21 cellular contexts compared by ENCODE assay signal in the genomic region with DNA sequence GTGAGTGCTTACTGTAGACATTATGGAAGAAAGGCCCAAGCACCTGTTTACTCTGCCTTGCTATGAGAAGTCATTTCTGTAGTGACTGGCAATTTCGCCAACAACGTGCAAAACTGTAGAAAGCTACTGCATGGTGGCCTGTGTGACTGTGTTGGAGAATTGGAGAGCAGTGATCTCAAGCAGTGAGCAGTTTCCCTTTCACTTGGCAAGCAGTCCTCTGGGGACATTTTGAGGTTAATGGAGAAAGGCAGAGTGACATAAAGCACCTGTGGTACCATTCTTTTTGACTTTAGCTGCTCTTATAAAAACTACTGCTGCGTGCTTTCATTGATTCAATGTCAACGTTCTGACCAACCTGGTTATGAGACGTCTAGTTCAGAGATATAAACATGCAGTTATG.
DNase-seq lines count a peak whose midpoint lies in the region; ATAC-seq, FAIRE-seq and TF ChIP-seq lines count a peak whose summit lies in the region.
"Had no signal": no experiment of that assay in that cellular context is flagged by ENCODE, and none has a peak within 500 bp of the region (broad histone marks: within the 10 kb centered on the region; RNA-seq: fewer than 3 reads in every experiment).

No MANE protein-coding gene starts in this region.

- no peaks in the 10 kb centered on the region for H3K36me3 ChIP-seq in keratinocyte (ENCODE audit: control insufficient read depth in 2 of 2, extremely low read depth in 1 of 2, insufficient read depth in 2 of 2, low read length in 2 of 2)

- no peak for TF ChIP-seq EP300 in A549 (IDR thresholded peaks at IDR 0.05)

- H3K36me3 Mint-ChIP-seq in stimulated activated memory B cell treated with anti-CD40 and anti-IgM and Interleukin-4, amounts not matched to agents 10 μg/mL and 1 μg/mL and 100 μg/mL, for 72 hours: no peaks in the 10 kb centered on the region
- H3K36me3 Mint-ChIP-seq: CD8-positive, alpha-beta T cell had no signal

- no peaks in the 10 kb centered on the region for H3K9me1 ChIP-seq in keratinocyte (ENCODE audit: control insufficient read depth, extremely low read depth, insufficient read depth, low read length)

- TF ChIP-seq RAD21 in A549 (conservative IDR thresholded peaks at IDR 0.05 in 1 of 2, IDR thresholded peaks at IDR 0.05 in 1 of 2): no peak

- H3K4me2 ChIP-seq in A549: no peak overlapping the region
- no peak overlapping the region for H3K4me2 ChIP-seq in keratinocyte (ENCODE audit: control insufficient read depth, extremely low read depth, insufficient read depth, low read depth, low read length)
- H3K4me2 ChIP-seq: PC-9 had no signal

- H3K27me3 Mint-ChIP-seq in stimulated activated memory B cell treated with anti-CD40 and anti-IgM and Interleukin-4, amounts not matched to agents 10 μg/mL and 1 μg/mL and 100 μg/mL, for 72 hours: no peaks in the 10 kb centered on the region

- H3K9me3 ChIP-seq in A549 (no peaks in the 10 kb centered on the region), keratinocyte (ENCODE audit: control insufficient read depth, low read depth, low read length) (no peaks in the 10 kb centered on the region)

- dilution Hi-C loops in keratinocyte (cut with MboI; ENCODE audit: extremely low pct_ligation_motif_present, low sequenced_read_pairs): no loop called here

- no peak overlapping the region for H3K4me3 Mint-ChIP-seq in stimulated activated memory B cell treated with anti-CD40 and anti-IgM and Interleukin-4, amounts not matched to agents 10 μg/mL and 1 μg/mL and 100 μg/mL, for 72 hours
- H3K4me3 Mint-ChIP-seq: CD8-positive, alpha-beta T cell had no signal

- POLR2A ChIA-PET in A549 (lab: Yijun Ruan, JAX): no interaction called here

- DNase-seq in A549 (ENCODE audit: low read depth in 1 of 2, low spot score in 1 of 2) (no peak), keratinocyte (ENCODE audit: low read depth, low spot score) (no peak), GM12891 (ENCODE audit: insufficient read length, low spot score) (no peak)
- no peak for DNase-seq in stimulated activated CD4-positive, alpha-beta T cell treated with anti-CD3 and anti-CD28 coated beads, Interleukin-12 subunit alpha, Interleukin-12 subunit beta, amount 100 ng/mL, for 4 hours
- DNase-seq: Calu3; CD8-positive, alpha-beta T cell; DMS53; EL; GOT3; NCI-H1694 treated with DMSO at 0.1 percent for 48 hours; NCI-H345; NCI-H524 treated with DMSO at 0.1 percent for 48 hours; PC-9 had no signal

- H3K4me3 ChIP-seq in A549 (no peak overlapping the region), keratinocyte (ENCODE audit: control insufficient read depth in 2 of 3, extremely low read depth in 1 of 3, insufficient read depth in 2 of 3, low read depth in 1 of 3, low read length in 3 of 3) (no peak overlapping the region)
- H3K4me3 ChIP-seq: PC-9 had no signal

- no peaks in the 10 kb centered on the region for H3K27me3 ChIP-seq in keratinocyte (ENCODE audit: control insufficient read depth, extremely low read depth, insufficient read depth, low read length)

- FAIRE-seq in A549 (lab: Jason Lieb, UNC) (peak; percentile 80), keratinocyte (lab: Jason Lieb, UNC) (peak; percentile 29), GM12891 (lab: Jason Lieb, UNC) (no peak)
- FAIRE-seq: A204.1, GM19239 had no signal

- ATAC-seq in A549 (no peak), GM18868 (IDR thresholded peaks at IDR 0.05; ENCODE audit: unreplicated experiment) (peak; percentile 85), HG03064 (IDR thresholded peaks at IDR 0.05; ENCODE audit: low read depth, unreplicated experiment) (peak; percentile 61), HG03460 (IDR thresholded peaks at IDR 0.05; ENCODE audit: unreplicated experiment) (no peak)
- ATAC-seq in stimulated activated memory B cell treated with anti-CD40 and anti-IgM and Interleukin-4, amounts not matched to agents 10 μg/mL and 1 μg/mL and 100 μg/mL, for 72 hours: no peak
- ATAC-seq: CD8-positive, alpha-beta T cell; HCT116 had no signal

- H3K9me3 Mint-ChIP-seq in stimulated activated memory B cell treated with anti-CD40 and anti-IgM and Interleukin-4, amounts not matched to agents 10 μg/mL and 1 μg/mL and 100 μg/mL, for 72 hours: peaks cover 3% of the 10 kb centered on the region

- WGBS in A549 (ENCODE audit: missing lambda C conversion rate): 80% methylated on average over 5 of the region's 5 CpGs

- no peak overlapping the region for H2AFZ ChIP-seq in keratinocyte (ENCODE audit: control insufficient read depth, low read length)
- H2AFZ ChIP-seq: PC-9 had no signal

- H3K9ac ChIP-seq in keratinocyte (ENCODE audit: control insufficient read depth, extremely low read depth, insufficient read depth, low read length): no peak overlapping the region

- TF ChIP-seq POLR2A in A549 (IDR thresholded peaks at IDR 0.05; ENCODE audit: low read length) (no peak), GM12891 (IDR thresholded peaks at IDR 0.05; ENCODE audit: low read depth, low read length) (no peak)

- no peaks in the 10 kb centered on the region for H4K20me1 ChIP-seq in keratinocyte (ENCODE audit: control insufficient read depth, extremely low read depth, insufficient read depth, low read length)

- CTCF ChIA-PET in A549 (lab: Yijun Ruan, JAX): no interaction called here

- H3K4me1 Mint-ChIP-seq in stimulated activated memory B cell treated with anti-CD40 and anti-IgM and Interleukin-4, amounts not matched to agents 10 μg/mL and 1 μg/mL and 100 μg/mL, for 72 hours: no peaks in the 10 kb centered on the region

- no peaks in the 10 kb centered on the region for H3K4me1 ChIP-seq in A549
- no peaks in the 10 kb centered on the region for H3K4me1 ChIP-seq in keratinocyte (ENCODE audit: control insufficient read depth, extremely low read depth, insufficient read depth, low read length)

- no peaks in the 10 kb centered on the region for H3K79me2 ChIP-seq in keratinocyte (ENCODE audit: control insufficient read depth, insufficient read depth, low read length)

- TF ChIP-seq CTCF in A549 (IDR thresholded peaks at IDR 0.05): no peak
- TF ChIP-seq CTCF in keratinocyte (optimal IDR thresholded peaks at IDR 0.05 in 1 of 3, IDR thresholded peaks at IDR 0.05 in 1 of 3, conservative IDR thresholded peaks at IDR 0.05 in 1 of 3; ENCODE audit: extremely low read depth in 1 of 3, insufficient read depth in 2 of 3, low read length in 3 of 3): no peak

- H3K27ac ChIP-seq in A549 (no peak overlapping the region), keratinocyte (ENCODE audit: control insufficient read depth, insufficient read depth, low read length) (no peak overlapping the region)
- H3K27ac ChIP-seq: PC-9, RWPE1 had no signal

- no peak overlapping the region for H3K27ac Mint-ChIP-seq in stimulated activated memory B cell treated with anti-CD40 and anti-IgM and Interleukin-4, amounts not matched to agents 10 μg/mL and 1 μg/mL and 100 μg/mL, for 72 hours
- H3K27ac Mint-ChIP-seq: CD8-positive, alpha-beta T cell had no signal

TF ChIP-seq in A549, 52 proteins besides CTCF, POLR2A, EP300 and RAD21:
- TF ChIP-seq HDAC2 (IDR thresholded peaks at IDR 0.05) (no peak), FOSB (CRISPR knock-in tag; IDR thresholded peaks at IDR 0.05) (no peak), EHMT2 (IDR thresholded peaks at IDR 0.05; ENCODE audit: low read depth) (no peak), ELK1 (IDR thresholded peaks at IDR 0.05; ENCODE audit: low read depth, low read length) (no peak), KDM1A (IDR thresholded peaks at IDR 0.05; ENCODE audit: low read depth) (no peak), SREBF2 (IDR thresholded peaks at IDR 0.05) (no peak), HEYL (CRISPR knock-in tag; IDR thresholded peaks at IDR 0.05) (no peak)

TF ChIP-seq in GM12891, 5 proteins besides CTCF, POLR2A, EP300 and RAD21:
- no peak for TF ChIP-seq TAF1 (IDR thresholded peaks at IDR 0.05; ENCODE audit: low read depth, low read length)
- TF ChIP-seq PAX5 (IDR thresholded peaks at IDR 0.05; ENCODE audit: insufficient read depth, low read length, severe bottlenecking): no peak
- no peak for TF ChIP-seq POLR2AphosphoS5 (IDR thresholded peaks at IDR 0.05; ENCODE audit: low read depth, low read length)

Comparison
In these comparisons a context has a peak if more than half of its experiments do, and no peak if none do; other contexts are left out.
1. ATAC-seq: peak in GM18868 (single experiment) and HG03064 (single experiment); none in A549 (0 of 2), HG03460 (single experiment) and stimulated activated memory B cell treated with anti-CD40 and anti-IgM and Interleukin-4, amounts not matched to agents 10 μg/mL and 1 μg/mL and 100 μg/mL, for 72 hours (single experiment).